1 cellular context compared by ENCODE assay signal in genomic region chr1:202861420-202862121, GRCh38.
A peak's percentile ranks its signal among the peaks of the same experiment; 100 is the strongest.
TF ChIP-seq lines count a peak whose summit lies in the region.

No MANE protein-coding gene starts in this region.

TF ChIP-seq in K562, 482 proteins besides CTCF, POLR2A, EP300 and RAD21 (continued from another document and continues in another):
- TF ChIP-seq CREB3 (tag; conservative IDR thresholded peaks at IDR 0.05; ENCODE audit: low read depth) (no peak), MIER1 (IDR thresholded peaks at IDR 0.05; ENCODE audit: low read depth) (no peak), E2F8 (IDR thresholded peaks at IDR 0.05; ENCODE audit: low read depth, partially characterized antibody) (no peak), CREM (IDR thresholded peaks at IDR 0.05; ENCODE audit: low read depth) (0 out of 2 replicates have a peak, but pooled peaks have one; percentile 66), SP1 (CRISPR knock-in tag; IDR thresholded peaks at IDR 0.05) (peak; percentile 94), ID3 (CRISPR knock-in tag; IDR thresholded peaks at IDR 0.05) (no peak), ID3 (tag; IDR thresholded peaks at IDR 0.05) (no peak), THAP12 (CRISPR knock-in tag; IDR thresholded peaks at IDR 0.05) (no peak), ZNF695 (CRISPR knock-in tag; IDR thresholded peaks at IDR 0.05) (no peak), FIP1L1 (IDR thresholded peaks at IDR 0.05; ENCODE audit: low read depth, low read length, poor library complexity, severe bottlenecking) (peak; percentile 18), PBX2 (CRISPR knock-in tag; IDR thresholded peaks at IDR 0.05; ENCODE audit: low read depth) (no peak), PBX2 (tag; conservative IDR thresholded peaks at IDR 0.05; ENCODE audit: low read depth) (no peak), ZNF449 (CRISPR knock-in tag; IDR thresholded peaks at IDR 0.05) (no peak), PRMT5 (CRISPR knock-in tag; IDR thresholded peaks at IDR 0.05) (no peak), ZHX1 (conservative IDR thresholded peaks at IDR 0.05; ENCODE audit: low read length) (no peak), MEF2A (IDR thresholded peaks at IDR 0.05; ENCODE audit: control insufficient read depth, low read depth, low read length) (no peak), ZSCAN29 (IDR thresholded peaks at IDR 0.05) (no peak), CHD4 (IDR thresholded peaks at IDR 0.05; ENCODE audit: insufficient read depth, insufficient replicate concordance, low read depth, low read length, poor library complexity, severe bottlenecking) (no peak), E2F1 (CRISPR knock-in tag; IDR thresholded peaks at IDR 0.05) (peak; percentile 42; the same call in 1 of the 2 replicates), PHF20 (IDR thresholded peaks at IDR 0.05; ENCODE audit: partially characterized antibody) (no peak), AFF1 (IDR thresholded peaks at IDR 0.05; ENCODE audit: low read depth in 1 of 2, partially characterized antibody in 2 of 2) (no peak), MAFG (tag; conservative IDR thresholded peaks at IDR 0.05) (no peak), SMARCA4 (IDR thresholded peaks at IDR 0.05) (no peak), JUN (IDR thresholded peaks at IDR 0.05; ENCODE audit: borderline replicate concordance, low read depth, low read length) (no peak), JUN (CRISPR knock-in tag; IDR thresholded peaks at IDR 0.05; ENCODE audit: borderline replicate concordance) (no peak), MAZ (CRISPR knock-in tag; conservative IDR thresholded peaks at IDR 0.05 in 1 of 2, IDR thresholded peaks at IDR 0.05 in 1 of 2) (peak in 1 of 2 experiments; percentile 47; a peak in 2 of 4 replicates), BCOR (IDR thresholded peaks at IDR 0.05) (0 out of 2 replicates have a peak, but pooled peaks have one; percentile 9), SFPQ (IDR thresholded peaks at IDR 0.05; ENCODE audit: low read depth, low read length) (no peak), BRF1 (IDR thresholded peaks at IDR 0.05; ENCODE audit: borderline replicate concordance, extremely low read depth, insufficient read length) (no peak), TBP (optimal IDR thresholded peaks at IDR 0.05; ENCODE audit: low read depth, low read length) (peak; percentile 70), ZFP91 (CRISPR knock-in tag; IDR thresholded peaks at IDR 0.05) (no peak), HIVEP1 (CRISPR knock-in tag; IDR thresholded peaks at IDR 0.05) (no peak), ZKSCAN1 (IDR thresholded peaks at IDR 0.05; ENCODE audit: low read depth, low read length) (no peak)
